ENCODE assay signal across 8 cellular contexts in the genomic region with DNA sequence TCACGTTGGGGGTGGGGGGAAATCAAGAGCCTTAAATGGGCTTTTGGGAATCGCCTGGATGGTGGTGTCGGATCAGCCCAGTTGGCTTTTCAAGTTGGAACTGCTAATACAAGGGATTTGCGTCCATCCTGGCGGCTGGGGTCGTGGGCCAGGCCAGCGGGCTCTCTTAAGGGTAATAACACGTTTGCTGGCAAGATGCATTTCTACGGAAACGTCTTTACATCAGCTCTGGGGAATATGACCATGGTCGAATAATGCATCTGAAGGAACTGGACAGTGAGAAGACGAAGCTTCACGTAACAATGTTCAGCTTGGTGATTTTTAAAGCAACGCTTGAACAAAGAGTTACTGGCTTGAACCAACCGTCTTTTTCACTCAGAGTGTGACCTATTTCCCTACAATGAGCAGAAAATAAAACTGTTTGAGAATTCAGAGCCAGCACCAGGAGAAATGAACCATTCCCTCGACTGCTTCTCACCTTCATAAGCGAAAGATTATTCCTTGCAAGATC. TPM values are rescaled to one million over a fixed set of nuclear protein-coding genes. Genes with fewer than 3 reads are reported as not detected.
DNase-seq lines count a peak whose midpoint lies in the region; ATAC-seq and TF ChIP-seq lines count a peak whose summit lies in the region.

No MANE protein-coding gene starts in this region.

- H3K9ac ChIP-seq in BLaER1 treated with 17β-estradiol and CSF1 and Interleukin-3, amounts not matched to agents 10 nM and 100 nM: peak overlapping the region; percentile 90 to 98 (median 93)

- peaks cover 14% of the 10 kb centered on the region for H3K4me1 Mint-ChIP-seq in activated CD8-positive, alpha-beta T cell treated with anti-CD3 and anti-CD28 coated beads for 36 hours (ENCODE audit: low read depth)

- peaks cover 36% of the 10 kb centered on the region for H3K27me3 Mint-ChIP-seq in activated CD8-positive, alpha-beta T cell treated with anti-CD3 and anti-CD28 coated beads for 36 hours

- intact Hi-C loops in activated CD8-positive, alpha-beta T cell treated with anti-CD3 and anti-CD28 coated beads for 36 hours (cut with micrococcal nuclease): loop anchor here (5.0 kb wide), 1 partner anchor 223 kb away; no protein-coding TSS in a partner anchor
- intact Hi-C loops in left cardiac atrium (cut with DNase I): loop anchor here (2.0 to 10.0 kb wide), 4 partner anchors 231 to 443 kb away; no protein-coding TSS in a partner anchor

- peaks cover 10 to 42% (median 25%) of the 10 kb centered on the region in 10 experiments; a peak in 19 of 20 replicates for H3K4me1 ChIP-seq in BLaER1 treated with 17β-estradiol and CSF1 and Interleukin-3, amounts not matched to agents 10 nM and 100 nM

- H3K4me2 ChIP-seq in BLaER1 treated with 17β-estradiol and CSF1 and Interleukin-3, amounts not matched to agents 10 nM and 100 nM: peak overlapping the region; percentile 62 to 87 (median 80)

- peaks cover 0 to 11% (median 0%) of the 10 kb centered on the region in 11 experiments; a peak in 5 of 22 replicates for H3K36me3 ChIP-seq in BLaER1 treated with 17β-estradiol and CSF1 and Interleukin-3, amounts not matched to agents 10 nM and 100 nM

- DNase-seq in HFF-Myc (ENCODE audit: extremely low read depth, low read depth): no peak
- DNase-seq in activated CD8-positive, alpha-beta T cell treated with anti-CD3 and anti-CD28 coated beads for 36 hours: no peak
- DNase-seq in left cardiac atrium: peak; percentile 25
- DNase-seq in retinal pigment epithelial cell (ENCODE audit: low read depth): no peak
- no peak for DNase-seq in NCI-H2081 treated with DMSO at 0.1 percent for 48 hours (lab: John Stamatoyannopoulos, UW)
- DNase-seq in stimulated activated CD4-positive, alpha-beta T cell treated with anti-CD3 and anti-CD28 coated beads, Interleukin-4, amount 100 ng/mL, for 24 hours: no peak

- H3K27ac Mint-ChIP-seq in activated CD8-positive, alpha-beta T cell treated with anti-CD3 and anti-CD28 coated beads for 36 hours: no peak overlapping the region

- H3K9me3 Mint-ChIP-seq in activated CD8-positive, alpha-beta T cell treated with anti-CD3 and anti-CD28 coated beads for 36 hours: no peaks in the 10 kb centered on the region

- H3K4me3 Mint-ChIP-seq in activated CD8-positive, alpha-beta T cell treated with anti-CD3 and anti-CD28 coated beads for 36 hours: peak overlapping the region; percentile 59

- TF ChIP-seq CTCF in HFF-Myc (IDR thresholded peaks at IDR 0.05; ENCODE audit: low read depth, low read length, missing control alignments) (no peak), retinal pigment epithelial cell (conservative IDR thresholded peaks at IDR 0.05; ENCODE audit: low read depth, low read length) (no peak)
- TF ChIP-seq CTCF in activated CD8-positive, alpha-beta T cell treated with anti-CD3 and anti-CD28 coated beads for 36 hours (IDR thresholded peaks at IDR 0.05): no peak

- CTCF ChIA-PET in activated CD8-positive, alpha-beta T cell treated with anti-CD3 and anti-CD28 coated beads for 36 hours (lab: Charles Lee): interaction anchor here (1.0 to 1.4 kb wide), 2 partner anchors 54 to 549 kb away, joined by 5 read pairs; no protein-coding TSS in a partner anchor

- peaks cover 14 to 16% (median 16%) of the 10 kb centered on the region in 11 experiments; a peak in 18 of 22 replicates for H4K20me1 ChIP-seq in BLaER1 treated with 17β-estradiol and CSF1 and Interleukin-3, amounts not matched to agents 10 nM and 100 nM

- POLR2A ChIA-PET in activated CD8-positive, alpha-beta T cell treated with anti-CD3 and anti-CD28 coated beads for 36 hours (lab: Charles Lee): no interaction called here

- H3K27me3 ChIP-seq in BLaER1 treated with 17β-estradiol and CSF1 and Interleukin-3, amounts not matched to agents 10 nM and 100 nM: peaks cover 6 to 85% (median 77%) of the 10 kb centered on the region in 11 experiments; a peak in 21 of 22 replicates

- H3K27ac ChIP-seq in BLaER1 treated with 17β-estradiol and CSF1 and Interleukin-3, amounts not matched to agents 10 nM and 100 nM: peak overlapping the region; percentile 71 to 97 (median 93)

- peak overlapping the region; percentile 66 to 87 (median 78) for H3K4me3 ChIP-seq in BLaER1 treated with 17β-estradiol and CSF1 and Interleukin-3, amounts not matched to agents 10 nM and 100 nM
- H3K4me3 ChIP-seq in HFF-Myc (replicated peaks; ENCODE audit: low read depth, low read length) (peak overlapping the region; percentile 69), retinal pigment epithelial cell (ENCODE audit: low read length) (peak overlapping the region; percentile 100)

- no peaks in the 10 kb centered on the region for H3K36me3 Mint-ChIP-seq in activated CD8-positive, alpha-beta T cell treated with anti-CD3 and anti-CD28 coated beads for 36 hours (ENCODE audit: low read depth)

- ATAC-seq in activated CD8-positive, alpha-beta T cell treated with anti-CD3 and anti-CD28 coated beads for 36 hours: no peak
- no peak for ATAC-seq in left cardiac atrium
- no peak for ATAC-seq in HG03354 (IDR thresholded peaks at IDR 0.05; ENCODE audit: poor library complexity, severe bottlenecking, unreplicated experiment)

- H3K9me3 ChIP-seq in BLaER1 treated with 17β-estradiol and CSF1 and Interleukin-3, amounts not matched to agents 10 nM and 100 nM (replicated peaks in 1 of 11): peaks cover 0 to 29% (median 10%) of the 10 kb centered on the region in 11 experiments; a peak in 15 of 22 replicates

RNA-seq across cellular contexts. Expression of a gene that starts 1.6 kb away (rescaled TPM):
- under 1 TPM; 0.47 to 0.83 TPM for total RNA-seq in activated CD8-positive, alpha-beta T cell treated with anti-CD3 and anti-CD28 coated beads for 36 hours
- total RNA-seq in left cardiac atrium: 10 to 100 TPM; 23.0 to 32.6 TPM

Comparison
In these comparisons a context has a peak if more than half of its experiments do, and no peak if none do; other contexts are left out.
1. RNA of a gene that starts 1.6 kb away (total RNA-seq): 23.0 to 32.6 TPM in left cardiac atrium; 0.47 to 0.83 TPM in activated CD8-positive, alpha-beta T cell treated with anti-CD3 and anti-CD28 coated beads for 36 hours; every median in the first group is over 10 times any median in the second.
2. Peak in every context shown above with its lines, with median percentiles within 50 percentile points of each other: H3K4me3 ChIP-seq.